14 cellular contexts compared by ENCODE assay signal in the genomic region with DNA sequence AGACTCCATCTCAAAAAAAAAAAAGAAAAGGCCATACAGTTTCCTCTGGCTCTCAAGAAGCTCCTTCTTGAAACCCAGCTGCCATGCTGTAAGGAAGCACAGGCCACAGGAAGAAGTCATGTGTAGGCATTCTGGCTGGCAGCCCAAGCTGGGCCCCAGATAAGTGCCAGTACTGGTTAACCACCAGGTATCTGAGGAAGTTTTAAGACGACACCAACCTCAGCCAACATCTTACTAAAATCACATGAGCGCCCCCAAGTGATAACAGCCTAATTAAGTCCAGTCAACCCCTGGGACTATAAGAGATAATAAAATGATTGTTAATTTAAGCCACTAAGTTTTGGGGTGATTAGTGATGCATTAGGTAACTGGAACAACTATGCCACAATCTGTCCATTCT. TPM values are rescaled to one million over a fixed set of nuclear protein-coding genes. Genes with fewer than 3 reads are reported as not detected.
DNase-seq lines count a peak whose midpoint lies in the region; ATAC-seq and TF ChIP-seq lines count a peak whose summit lies in the region.
"Had no signal": no experiment of that assay in that cellular context is flagged by ENCODE, and none has a peak within 500 bp of the region (broad histone marks: within the 10 kb centered on the region; RNA-seq: fewer than 3 reads in every experiment).

No MANE protein-coding gene starts in this region.

- no peaks in the 10 kb centered on the region for H3K36me3 ChIP-seq in H7 (replicated peaks; ENCODE audit: control insufficient read depth, insufficient read depth, low read length)
- H3K36me3 ChIP-seq in OCI-LY1 (ENCODE audit: insufficient read depth, low read length), result peaks cover 8% of the 10 kb centered on the region; the same call in 1 of the 2 replicates
- H3K36me3 ChIP-seq in endodermal cell (ENCODE audit: control insufficient read depth, insufficient read depth, low read length), result peaks cover 9% of the 10 kb centered on the region

- H3K9me3 Mint-ChIP-seq in endodermal cell, result no peaks in the 10 kb centered on the region

- no peak overlapping the region for H3K27ac Mint-ChIP-seq in endodermal cell

- no CpG with 5 or more reads among the region's 2 CpGs for WGBS in endodermal cell (ENCODE audit: insufficient coverage in 1 of 2, insufficient read length in 1 of 2), 2 experiments

- H2AFZ ChIP-seq in OCI-LY1 (ENCODE audit: low read length), result no peak overlapping the region

- H3K9me3 ChIP-seq in OCI-LY1 (ENCODE audit: low read length), result no peaks in the 10 kb centered on the region
- no peaks in the 10 kb centered on the region for H3K9me3 ChIP-seq in endodermal cell (ENCODE audit: control insufficient read depth, low read length)

- H3K9ac ChIP-seq in OCI-LY1 (ENCODE audit: low read length) (no peak overlapping the region), endodermal cell (ENCODE audit: extremely low read depth, low read length, poor library complexity, severe bottlenecking) (no peak overlapping the region)

- DNase-seq in GDM1 (lab: John Stamatoyannopoulos, UW) (peak; percentile 5), H7 (peak; percentile 38), endodermal cell (no peak), HPDE6-E6E7 (ENCODE audit: extremely low spot score) (no peak), NCI-H1930 (lab: John Stamatoyannopoulos, UW) (no peak)
- DNase-seq: NCI-H187 treated with DMSO at 0.1 percent for 48 hours, NCI-H446 treated with DMSO at 0.1 percent for 48 hours, T-helper 1 cell had no signal

- H4K20me1 ChIP-seq in OCI-LY1 (ENCODE audit: insufficient read depth, low read length), result no peaks in the 10 kb centered on the region

- H3K27ac ChIP-seq in OCI-LY1 (ENCODE audit: low read depth, low read length, poor library complexity, severe bottlenecking) (no peak overlapping the region), endodermal cell (ENCODE audit: low read depth, low read length) (no peak overlapping the region)
- H3K27ac ChIP-seq: C4-2B, SK-N-MC had no signal

- TF ChIP-seq CTCF in OCI-LY1 (IDR thresholded peaks at IDR 0.05; ENCODE audit: low read length) (peak; percentile 57), endodermal cell (conservative IDR thresholded peaks at IDR 0.05) (peak; percentile 38)

- no peak overlapping the region for H3K4me3 Mint-ChIP-seq in endodermal cell

- H3K4me3 ChIP-seq in H7 (ENCODE audit: insufficient read depth, low read depth, low read length) (no peak overlapping the region), OCI-LY1 (ENCODE audit: low read depth, low read length, poor library complexity, severe bottlenecking) (no peak overlapping the region), endodermal cell (ENCODE audit: low read length) (no peak overlapping the region)
- H3K4me3 ChIP-seq: SK-N-MC had no signal

- no peaks in the 10 kb centered on the region for H3K4me1 Mint-ChIP-seq in endodermal cell

- H3K27me3 Mint-ChIP-seq in endodermal cell (ENCODE audit: insufficient read depth), result no peaks in the 10 kb centered on the region

- H3K9me2 ChIP-seq in OCI-LY1 (ENCODE audit: low read depth, low read length), result no peaks in the 10 kb centered on the region

- no peaks in the 10 kb centered on the region for H3F3A ChIP-seq in OCI-LY1 (ENCODE audit: insufficient read depth, low read length)

- H3K27me3 ChIP-seq in H7 (ENCODE audit: control insufficient read depth, insufficient read depth, low read length), result no peaks in the 10 kb centered on the region
- no peaks in the 10 kb centered on the region for H3K27me3 ChIP-seq in OCI-LY1 (ENCODE audit: insufficient read depth, low read length)
- no peaks in the 10 kb centered on the region for H3K27me3 ChIP-seq in endodermal cell (ENCODE audit: control insufficient read depth, insufficient read depth, low read length, poor library complexity, severe bottlenecking)

- H3K4me1 ChIP-seq in OCI-LY1 (ENCODE audit: insufficient read depth, low read length, severe bottlenecking) (no peaks in the 10 kb centered on the region), endodermal cell (ENCODE audit: control insufficient read depth, insufficient read depth, low read length) (no peaks in the 10 kb centered on the region)

- H3K79me2 ChIP-seq in OCI-LY1 (ENCODE audit: insufficient read depth, low read length), result no peaks in the 10 kb centered on the region

- no peak overlapping the region for H3K4me2 ChIP-seq in OCI-LY1 (ENCODE audit: low read length)

- H3K36me3 Mint-ChIP-seq in endodermal cell (ENCODE audit: low read depth), result peaks cover 4% of the 10 kb centered on the region

- no peak for ATAC-seq in GM19395 (IDR thresholded peaks at IDR 0.05; ENCODE audit: unreplicated experiment)
- ATAC-seq in HG03342 (IDR thresholded peaks at IDR 0.05; ENCODE audit: unreplicated experiment), result no peak
- ATAC-seq: HCT116 had no signal

RNA-seq across cellular contexts. Expression of a gene that starts 27.4 kb away (rescaled TPM):
- total RNA-seq in H7 (2014; rRNA removed; shearing (Covaris generic)), result 112 and 126 TPM in 2 replicates
- total RNA-seq in endodermal cell, result 100 to 1,000 TPM; 190 to 208 TPM
- polyA plus RNA-seq in endodermal cell (2013, experiment 1 of 2), result 107 TPM
- polyA plus RNA-seq in endodermal cell (2013, experiment 2 of 2), result 99.8 TPM

RNA-seq across cellular contexts. Expression of a gene that starts 35.7 kb away (rescaled TPM):
- total RNA-seq in H7 (2014; rRNA removed; shearing (Covaris generic)), result 8.2 and 11.8 TPM in 2 replicates
- 10 to 100 TPM; 15.6 to 18.1 TPM for total RNA-seq in endodermal cell
- 13.5 TPM for polyA plus RNA-seq in endodermal cell (2013, experiment 1 of 2)
- 12.8 TPM for polyA plus RNA-seq in endodermal cell (2013, experiment 2 of 2)

RNA-seq across cellular contexts. Expression of a gene that starts 36.0 kb away (rescaled TPM):
- 332 and 352 TPM in 2 replicates for total RNA-seq in H7 (2014; rRNA removed; shearing (Covaris generic))
- total RNA-seq in endodermal cell, result 100 to 1,000 TPM; 177 to 240 TPM
- 271 TPM for polyA plus RNA-seq in endodermal cell (2013, experiment 1 of 2)
- 260 TPM for polyA plus RNA-seq in endodermal cell (2013, experiment 2 of 2)

Comparison
In these comparisons a context has a peak if more than half of its experiments do, and no peak if none do; other contexts are left out.
1. DNase-seq: peak in GDM1 (single experiment) and H7 (single experiment); none in endodermal cell (single experiment), HPDE6-E6E7 (single experiment) and NCI-H1930 (0 of 2).